In the genomic region with DNA sequence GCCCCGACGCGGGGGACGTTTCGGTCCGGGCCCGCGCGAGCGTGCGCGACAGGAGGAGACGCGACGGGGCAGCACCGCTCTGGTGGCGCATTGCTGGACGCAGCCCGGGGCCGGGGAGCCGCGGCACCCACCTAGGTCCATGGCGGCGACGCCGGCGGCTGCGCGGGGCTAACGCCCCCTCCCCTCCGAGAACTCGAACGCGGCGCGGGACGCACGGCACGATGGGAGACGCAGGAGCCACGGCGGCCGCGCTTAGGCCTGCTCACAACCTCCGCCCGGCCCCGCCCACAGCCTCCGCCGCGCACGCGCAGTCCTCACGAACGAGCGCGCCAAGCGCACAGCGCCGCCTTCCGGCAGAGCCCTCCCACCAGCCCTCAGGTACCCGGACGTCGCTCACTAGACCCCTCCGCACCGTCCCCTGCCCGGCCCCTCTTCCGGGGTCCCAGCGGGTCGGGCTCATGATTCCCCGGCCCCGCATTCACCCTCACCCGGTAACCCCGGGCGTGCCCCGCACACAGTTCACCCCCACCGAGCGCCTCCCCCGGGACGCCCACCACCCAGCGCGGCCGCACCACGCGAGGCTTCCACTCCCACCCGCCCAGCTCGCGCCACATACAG, we compare ENCODE assay signal across 8 cellular contexts. TPM values are rescaled to one million over a fixed set of nuclear protein-coding genes. Genes with fewer than 3 reads are reported as not detected.
A peak's percentile ranks its signal among the peaks of the same experiment; 100 is the strongest.
DNase-seq lines count a peak whose midpoint lies in the region; ATAC-seq, FAIRE-seq and TF ChIP-seq lines count a peak whose summit lies in the region.

A gene (minus strand): TSS at position 263 of the 618 bp plus-strand sequence. CDS start 122 bp downstream, at position 141.

- no peaks in the 10 kb centered on the region for H3K27me3 Mint-ChIP-seq in activated T-helper 17 cell treated with anti-CD3 and anti-CD28 coated beads, Interleukin-2, amount 50 U/mL, for 72 hours
- no peaks in the 10 kb centered on the region for H3K27me3 Mint-ChIP-seq in natural killer cell (ENCODE audit: low read depth in 2 of 2)

- peak within 1 kb of the TSS; percentile 72 for H3K4me2 ChIP-seq in DOHH2 (ENCODE audit: low read length)

- FAIRE-seq in RCC 7860 (lab: Jason Lieb, UNC): no peak

- H3K9me3 Mint-ChIP-seq in activated T-helper 17 cell treated with anti-CD3 and anti-CD28 coated beads, Interleukin-2, amount 50 U/mL, for 72 hours: no peaks in the 10 kb centered on the region
- H3K9me3 Mint-ChIP-seq in natural killer cell: no peaks in the 10 kb centered on the region

- intact Hi-C loops in natural killer cell (cut with micrococcal nuclease): loop anchor here (1.0 kb wide), 2 partner anchors 30 to 341 kb away; a partner anchor contains a TSS

- H3K4me1 ChIP-seq in DOHH2 (ENCODE audit: control insufficient read depth, low read length): peaks cover 29% of the 10 kb centered on the region

- H3K4me3 Mint-ChIP-seq in activated T-helper 17 cell treated with anti-CD3 and anti-CD28 coated beads, Interleukin-2, amount 50 U/mL, for 72 hours: peak within 1 kb of the TSS; percentile 97
- peak within 1 kb of the TSS; percentile 94 for H3K4me3 Mint-ChIP-seq in natural killer cell

- H3K79me2 ChIP-seq in DOHH2 (ENCODE audit: control insufficient read depth, low read length): peaks cover 48% of the 10 kb centered on the region

- H3K4me1 Mint-ChIP-seq in activated T-helper 17 cell treated with anti-CD3 and anti-CD28 coated beads, Interleukin-2, amount 50 U/mL, for 72 hours: peaks cover 32% of the 10 kb centered on the region
- peaks cover 23 to 42% of the 10 kb centered on the region in 2 donors for H3K4me1 Mint-ChIP-seq in natural killer cell

- peaks cover 46% of the 10 kb centered on the region for H3K36me3 Mint-ChIP-seq in activated T-helper 17 cell treated with anti-CD3 and anti-CD28 coated beads, Interleukin-2, amount 50 U/mL, for 72 hours (ENCODE audit: low read depth)
- no peaks in the 10 kb centered on the region for H3K36me3 Mint-ChIP-seq in natural killer cell

- H4K20me1 ChIP-seq in DOHH2 (ENCODE audit: control insufficient read depth, insufficient read depth, low read depth, low read length): peaks cover 17% of the 10 kb centered on the region

- H3K27ac Mint-ChIP-seq in activated T-helper 17 cell treated with anti-CD3 and anti-CD28 coated beads, Interleukin-2, amount 50 U/mL, for 72 hours: peak within 1 kb of the TSS; percentile 93
- H3K27ac Mint-ChIP-seq in natural killer cell: peak within 1 kb of the TSS; percentile 84 to 89

- peak within 1 kb of the TSS; percentile 79 for H3K4me3 ChIP-seq in DOHH2 (ENCODE audit: low read length)
- peak within 1 kb of the TSS; percentile 91 for H3K4me3 ChIP-seq in Jurkat, Clone E6-1 (ENCODE audit: low read length)

- H3K27me3 ChIP-seq in DOHH2 (ENCODE audit: control insufficient read depth, low read length): no peaks in the 10 kb centered on the region

- peaks cover 56% of the 10 kb centered on the region for H3K36me3 ChIP-seq in DOHH2 (ENCODE audit: control insufficient read depth, low read length)

- no peaks in the 10 kb centered on the region for H3K9me3 ChIP-seq in DOHH2 (ENCODE audit: control insufficient read depth, insufficient read depth, low read length)

- TF ChIP-seq CTCF in DOHH2 (IDR thresholded peaks at IDR 0.05; ENCODE audit: low read depth, low read length, poor library complexity, severe bottlenecking): peak; percentile 81
- TF ChIP-seq CTCF in natural killer cell (IDR thresholded peaks at IDR 0.05): peak; percentile 92

- H3F3A ChIP-seq in DOHH2 (ENCODE audit: control insufficient read depth, insufficient read depth): peaks cover 18% of the 10 kb centered on the region

- peak within 1 kb of the TSS; percentile 73 for H3K27ac ChIP-seq in DOHH2 (ENCODE audit: low read depth, low read length)

- H3K9me2 ChIP-seq in DOHH2 (replicated peaks; ENCODE audit: control insufficient read depth, low read length): no peaks in the 10 kb centered on the region

- ATAC-seq in GM21619 (IDR thresholded peaks at IDR 0.05; ENCODE audit: unreplicated experiment) (peak; percentile 75), natural killer cell (peak; percentile 91 to 98 (median 93))
- ATAC-seq in activated T-helper 17 cell treated with anti-CD3 and anti-CD28 coated beads, Interleukin-2, amount 50 U/mL, for 72 hours (replicated peaks): peak; percentile 88

- peak; percentile 87 for DNase-seq in Jurkat, Clone E6-1 (ENCODE audit: low read depth, low spot score)
- DNase-seq in RCC 7860 (ENCODE audit: low spot score) (peak; percentile 70), fibroblast of peridontal ligament (ENCODE audit: extremely low read depth) (peak; percentile 80), natural killer cell (peak; percentile 99)
- peak; percentile 90 to 98 (median 96) for DNase-seq in stimulated activated naive CD4-positive, alpha-beta T cell (lab: John Stamatoyannopoulos, UW)

RNA-seq across cellular contexts. Expression of the gene that starts here (rescaled TPM):
- 42.0 TPM for polyA plus RNA-seq in Jurkat, Clone E6-1 (2012; ENCODE audit: insufficient read depth, insufficient read length)
- 10 to 100 TPM; 40.7 to 54.4 TPM for total RNA-seq in activated T-helper 17 cell treated with anti-CD3 and anti-CD28 coated beads, Interleukin-2, amount 50 U/mL, for 72 hours
- total RNA-seq in natural killer cell: 10 to 100 TPM; 13.7 to 17.1 (median 13.7) TPM

Comparison
In these comparisons a context has a peak if more than half of its experiments do, and no peak if none do; other contexts are left out.
1. Peak in every context shown above with its lines: DNase-seq, ATAC-seq, H3K4me3 ChIP-seq and H3K27ac ChIP-seq.